Comparison of ENCODE assay signal across 19 cellular contexts in genomic region chr14:83575301-83575700, GRCh38.
DNase-seq lines count a peak whose midpoint lies in the region; ATAC-seq and TF ChIP-seq lines count a peak whose summit lies in the region.
"Had no signal": no experiment of that assay in that cellular context is flagged by ENCODE, and none has a peak within 500 bp of the region (broad histone marks: within the 10 kb centered on the region; RNA-seq: fewer than 3 reads in every experiment).

No MANE protein-coding gene starts in this region.

- H2AFZ ChIP-seq in GM23338: no peak overlapping the region

- DNase-seq in GM23338 (ENCODE audit: low spot score) (no peak), LHCN-M2 (ENCODE audit: low read depth) (peak; percentile 24), NOMO-1 treated with DMSO at 0.1 percent for 48 hours (lab: John Stamatoyannopoulos, UW; ENCODE audit: unreplicated experiment) (peak; percentile 51), choroid plexus epithelial cell (ENCODE audit: low read depth) (peak; percentile 53), germinal center (ENCODE audit: low spot score) (no peak), WTC11 (ENCODE audit: low spot score) (no peak)
- no peak for DNase-seq in effector CD8-positive, alpha-beta T cell (lab: John Stamatoyannopoulos, UW)
- DNase-seq: Caco-2; CD4-positive, CD25-positive, alpha-beta regulatory T cell; H9; NCI-H1092; NCI-H146; NCI-H2081 treated with DMSO at 0.1 percent for 48 hours; NCI-H345; NCI-H526 treated with DMSO at 0.1 percent for 48 hours; Peyer's patch; SHP77; T-helper 2 cell had no signal

- ATAC-seq in GM23338: no peak
- no peak for ATAC-seq in WTC11

- H3K9me3 Mint-ChIP-seq in GM23338 (no peaks in the 10 kb centered on the region), WTC11 (no peaks in the 10 kb centered on the region)
- H3K9me3 Mint-ChIP-seq: H9 had no signal

- H3K27me3 Mint-ChIP-seq in GM23338 (ENCODE audit: insufficient read depth, low read depth, poor library complexity) (no peaks in the 10 kb centered on the region), WTC11 (ENCODE audit: low read depth) (no peaks in the 10 kb centered on the region)
- H3K27me3 Mint-ChIP-seq: B cell; CD4-positive, CD25-positive, alpha-beta regulatory T cell had no signal

- H3K27ac Mint-ChIP-seq in GM23338 (no peak overlapping the region), WTC11 (no peak overlapping the region)
- H3K27ac Mint-ChIP-seq: B cell, H9 had no signal

- H3K4me2 ChIP-seq in GM23338: no peak overlapping the region

- H3F3A ChIP-seq in GM23338 (replicated peaks; ENCODE audit: low read depth): no peaks in the 10 kb centered on the region

- no peaks in the 10 kb centered on the region for H3K36me3 ChIP-seq in GM23338 (ENCODE audit: insufficient read depth)
- H3K36me3 ChIP-seq: Peyer's patch had no signal

- no peak overlapping the region for H3K27ac ChIP-seq in GM23338 (ENCODE audit: low read depth)
- H3K27ac ChIP-seq: Peyer's patch had no signal

- no peaks in the 10 kb centered on the region for H3K27me3 ChIP-seq in GM23338 (ENCODE audit: insufficient read depth)
- H3K27me3 ChIP-seq: Peyer's patch had no signal

- POLR2A ChIA-PET in WTC11 (lab: Charles Lee): no interaction called here

- no peaks in the 10 kb centered on the region for H3K4me1 Mint-ChIP-seq in GM23338
- no peaks in the 10 kb centered on the region for H3K4me1 Mint-ChIP-seq in WTC11
- H3K4me1 Mint-ChIP-seq: B cell; CD4-positive, CD25-positive, alpha-beta regulatory T cell had no signal

- CTCF ChIA-PET in WTC11 (lab: Charles Lee): no interaction called here

- H3K79me2 ChIP-seq in GM23338 (replicated peaks; ENCODE audit: insufficient read depth): no peaks in the 10 kb centered on the region

- H3K9me2 ChIP-seq in GM23338 (ENCODE audit: insufficient read depth): 0 out of 2 replicates have a peak, but pooled peaks cover 4% of the 10 kb centered on the region

- no peak for TF ChIP-seq CTCF in GM23338 (conservative IDR thresholded peaks at IDR 0.05; ENCODE audit: low read depth in 2 of 2)
- no peak for TF ChIP-seq CTCF in choroid plexus epithelial cell (conservative IDR thresholded peaks at IDR 0.05; ENCODE audit: low read depth, low read length)
- no peak for TF ChIP-seq CTCF in WTC11 (IDR thresholded peaks at IDR 0.05)

- H3K4me1 ChIP-seq in GM23338 (ENCODE audit: insufficient read depth): no peaks in the 10 kb centered on the region
- H3K4me1 ChIP-seq: Caco-2, Peyer's patch had no signal

- H3K4me3 ChIP-seq in GM23338 (no peak overlapping the region), choroid plexus epithelial cell (ENCODE audit: low read depth, low read length) (no peak overlapping the region)
- H3K4me3 ChIP-seq: Peyer's patch had no signal

- H3K36me3 Mint-ChIP-seq in GM23338 (ENCODE audit: low read depth) (no peaks in the 10 kb centered on the region), WTC11 (no peaks in the 10 kb centered on the region)
- H3K36me3 Mint-ChIP-seq: CD4-positive, CD25-positive, alpha-beta regulatory T cell had no signal

- no peak overlapping the region for H3K4me3 Mint-ChIP-seq in GM23338
- H3K4me3 Mint-ChIP-seq in WTC11: no peak overlapping the region
- H3K4me3 Mint-ChIP-seq: B cell; CD4-positive, CD25-positive, alpha-beta regulatory T cell; H9 had no signal

- no peaks in the 10 kb centered on the region for H4K20me1 ChIP-seq in GM23338 (replicated peaks; ENCODE audit: insufficient read depth)

TF ChIP-seq in GM23338, 12 proteins besides CTCF, POLR2A, EP300 and RAD21 (continues in another document):
- TF ChIP-seq JUNB (IDR thresholded peaks at IDR 0.05; ENCODE audit: unreplicated experiment) (no peak), REST (IDR thresholded peaks at IDR 0.05; ENCODE audit: unreplicated experiment) (peak; percentile 33), EZH2 (IDR thresholded peaks at IDR 0.05; ENCODE audit: low read depth, unreplicated experiment) (no peak)

TF ChIP-seq in WTC11, 78 proteins besides CTCF, POLR2A, EP300 and RAD21 (continues in another document):
- no peak for TF ChIP-seq ZNF671 (CRISPR knock-in tag; IDR thresholded peaks at IDR 0.05)
- TF ChIP-seq KAT7 (CRISPR knock-in tag; IDR thresholded peaks at IDR 0.05; ENCODE audit: borderline replicate concordance): no peak
- TF ChIP-seq ZBTB21 (CRISPR knock-in tag; IDR thresholded peaks at IDR 0.05; ENCODE audit: borderline replicate concordance): no peak
- no peak for TF ChIP-seq RORB (CRISPR knock-in tag; IDR thresholded peaks at IDR 0.05)
- TF ChIP-seq ESRRA (CRISPR knock-in tag; IDR thresholded peaks at IDR 0.05; ENCODE audit: borderline replicate concordance): no peak
- no peak for TF ChIP-seq ZNF121 (CRISPR knock-in tag; IDR thresholded peaks at IDR 0.05)
- TF ChIP-seq MAX (CRISPR knock-in tag; IDR thresholded peaks at IDR 0.05): no peak
- no peak for TF ChIP-seq ZNF232 (CRISPR knock-in tag; IDR thresholded peaks at IDR 0.05)
- no peak for TF ChIP-seq HMGXB4 (CRISPR knock-in tag; IDR thresholded peaks at IDR 0.05)
- TF ChIP-seq ZBTB43 (CRISPR knock-in tag; IDR thresholded peaks at IDR 0.05): no peak
- no peak for TF ChIP-seq JUN (CRISPR knock-in tag; IDR thresholded peaks at IDR 0.05)
- TF ChIP-seq PRDM15 (CRISPR knock-in tag; IDR thresholded peaks at IDR 0.05): no peak
- no peak for TF ChIP-seq ZSCAN18 (CRISPR knock-in tag; IDR thresholded peaks at IDR 0.05)
- no peak for TF ChIP-seq ATF1 (CRISPR knock-in tag; IDR thresholded peaks at IDR 0.05)
- TF ChIP-seq MXD4 (CRISPR knock-in tag; IDR thresholded peaks at IDR 0.05; ENCODE audit: borderline replicate concordance): no peak
- no peak for TF ChIP-seq ZNF416 (CRISPR knock-in tag; IDR thresholded peaks at IDR 0.05)

Comparison
In these comparisons a context has a peak if more than half of its experiments do, and no peak if none do; other contexts are left out.
1. DNase-seq: peak in LHCN-M2 (single experiment), NOMO-1 treated with DMSO at 0.1 percent for 48 hours (single experiment) and choroid plexus epithelial cell (single experiment); none in GM23338 (single experiment), effector CD8-positive, alpha-beta T cell (single experiment), germinal center (single experiment) and WTC11 (single experiment).